Comparison of ENCODE assay signal across 1 cellular context in genomic region chr4:73453701-73454005, GRCh38.
TF ChIP-seq lines count a peak whose summit lies in the region.

No MANE protein-coding gene starts in this region.

TF ChIP-seq in GM23338, 12 proteins besides CTCF, POLR2A, EP300 and RAD21 (continued from another document):
- no peak for TF ChIP-seq ZNF462 (CRISPR knock-in tag; IDR thresholded peaks at IDR 0.05)
- no peak for TF ChIP-seq ETS1 (IDR thresholded peaks at IDR 0.05)
- no peak for TF ChIP-seq NANOG (IDR thresholded peaks at IDR 0.05; ENCODE audit: borderline replicate concordance)
- TF ChIP-seq REST (IDR thresholded peaks at IDR 0.05; ENCODE audit: unreplicated experiment), result no peak
- TF ChIP-seq JUNB (IDR thresholded peaks at IDR 0.05; ENCODE audit: unreplicated experiment), result no peak
- no peak for TF ChIP-seq EZH2phosphoT487 (IDR thresholded peaks at IDR 0.05; ENCODE audit: unreplicated experiment)
- TF ChIP-seq ZNF331 (CRISPR knock-in tag; IDR thresholded peaks at IDR 0.05; ENCODE audit: low read depth), result no peak
- TF ChIP-seq STAT1 (IDR thresholded peaks at IDR 0.05; ENCODE audit: unreplicated experiment), result no peak
